8 cellular contexts compared by ENCODE assay signal in genomic region chr14:95156153-95156764, GRCh38. TPM values are rescaled to one million over a fixed set of nuclear protein-coding genes. Genes with fewer than 3 reads are reported as not detected.
DNase-seq lines count a peak whose midpoint lies in the region; ATAC-seq and TF ChIP-seq lines count a peak whose summit lies in the region.

No MANE protein-coding gene starts in this region.

- peaks cover 46% of the 10 kb centered on the region for H3K4me1 Mint-ChIP-seq in osteocyte (ENCODE audit: unreplicated experiment)

- peak overlapping the region; percentile 98 for H3K4me2 ChIP-seq in SK-N-SH

- no peak for TF ChIP-seq RAD21 in SK-N-SH (IDR thresholded peaks at IDR 0.05; ENCODE audit: low read length)

- CTCF ChIA-PET in A673 (lab: Charles Lee), result no interaction called here
- CTCF ChIA-PET in SK-N-SH (lab: Yijun Ruan, JAX), result interaction anchor here (1.4 kb wide), 1 partner anchor 276 kb away, joined by 10 read pairs; no protein-coding TSS in a partner anchor

- 0 out of 2 replicates have a peak overlapping the region, but pooled peaks have one; percentile 52 for H2AFZ ChIP-seq in SK-N-SH (ENCODE audit: low read depth)

- peaks cover 63% of the 10 kb centered on the region for H3K79me2 ChIP-seq in SK-N-SH (ENCODE audit: insufficient read depth)

- H3K36me3 Mint-ChIP-seq in osteocyte (ENCODE audit: unreplicated experiment), result no peaks in the 10 kb centered on the region

- intact Hi-C loops in A673 (cut with micrococcal nuclease; ENCODE audit: unreplicated experiment), result loop anchor here (10.0 kb wide), 1 partner anchor 109 kb away; no protein-coding TSS in a partner anchor

- ATAC-seq in GM19035 (IDR thresholded peaks at IDR 0.05; ENCODE audit: unreplicated experiment) (peak; percentile 0), HG02870 (IDR thresholded peaks at IDR 0.05; ENCODE audit: unreplicated experiment) (no peak), GM21423 (IDR thresholded peaks at IDR 0.05; ENCODE audit: unreplicated experiment) (no peak)

- H3K36me3 ChIP-seq in A673 (ENCODE audit: insufficient read depth, low read length, poor library complexity, severe bottlenecking) (no peaks in the 10 kb centered on the region), SK-N-SH (replicated peaks in 1 of 2; ENCODE audit: control insufficient read depth in 1 of 2, insufficient read depth in 2 of 2, low read length in 1 of 2) (peaks cover 2 to 5% of the 10 kb centered on the region in 2 experiments), esophagus (ENCODE audit: control insufficient read depth in 2 of 2, insufficient read depth in 2 of 2, low read length in 1 of 2) (peaks cover 0 to 2% of the 10 kb centered on the region in 2 donors)

- no peaks in the 10 kb centered on the region for H3K9me3 Mint-ChIP-seq in osteocyte (ENCODE audit: unreplicated experiment)

- H3K4me3 Mint-ChIP-seq in osteocyte (ENCODE audit: unreplicated experiment), result peak overlapping the region; percentile 85

- DNase-seq in A673 (ENCODE audit: low spot score), result no peak
- no peak for DNase-seq in SK-N-SH
- no peak for DNase-seq in osteocyte (ENCODE audit: extremely low spot score, unreplicated experiment)
- no peak for DNase-seq in GM10266 (ENCODE audit: extremely low spot score)

- POLR2A ChIA-PET in A673 (lab: Charles Lee; ENCODE audit: low non-redundant PET) (no interaction called here), SK-N-SH (lab: Yijun Ruan, JAX) (no interaction called here)

- H3K4me1 ChIP-seq in A673 (ENCODE audit: insufficient read depth, low read length, poor library complexity, severe bottlenecking) (peaks cover 32% of the 10 kb centered on the region), SK-N-SH (ENCODE audit: control insufficient read depth in 1 of 2, insufficient read depth in 2 of 2, low read depth in 1 of 2, low read length in 1 of 2) (peaks cover 7 to 14% of the 10 kb centered on the region in 2 experiments; a peak in 3 of 4 replicates), esophagus (ENCODE audit: control insufficient read depth in 2 of 2, insufficient read depth in 2 of 2, low read length in 1 of 2) (no peaks in the 10 kb centered on the region)

- WGBS in SK-N-SH (ENCODE audit: low lambda C conversion rate), result 12% methylated on average over 12 of the region's 15 CpGs
- WGBS in esophagus, 2 donors, result 3% methylated on average over 15 of the region's 15 CpGs

- peak overlapping the region; percentile 59 for H3K4me3 ChIP-seq in A673 (ENCODE audit: low read depth, low read length, poor library complexity, severe bottlenecking)
- peak overlapping the region; percentile 78 to 87 for H3K4me3 ChIP-seq in SK-N-SH (ENCODE audit: low read depth in 2 of 2, low read length in 1 of 2)
- peak overlapping the region; percentile 83 to 85 for H3K4me3 ChIP-seq in esophagus (ENCODE audit: low read depth in 1 of 2, low read length in 2 of 2)

- H3K27me3 ChIP-seq in A673 (replicated peaks; ENCODE audit: insufficient read depth, low read depth, low read length, poor library complexity) (no peaks in the 10 kb centered on the region), SK-N-SH (ENCODE audit: insufficient read depth) (no peaks in the 10 kb centered on the region), esophagus (ENCODE audit: control insufficient read depth in 1 of 2, insufficient read depth in 2 of 2, low read length in 2 of 2) (no peaks in the 10 kb centered on the region)

- TF ChIP-seq EP300 in SK-N-SH (IDR thresholded peaks at IDR 0.05; ENCODE audit: borderline replicate concordance in 1 of 2, low read depth in 1 of 2, low read length in 1 of 2), result no peak

- H3K27me3 Mint-ChIP-seq in osteocyte (ENCODE audit: unreplicated experiment), result no peaks in the 10 kb centered on the region

- no TSS peak for BruUV-seq in A673 (replicated peaks; lab: Mats Ljungman, UMichigan)

- no peak for TF ChIP-seq CTCF in A673 (conservative IDR thresholded peaks at IDR 0.05; ENCODE audit: low read depth, low read length)
- TF ChIP-seq CTCF in SK-N-SH (IDR thresholded peaks at IDR 0.05), result no peak
- no peak for TF ChIP-seq CTCF in osteocyte (IDR thresholded peaks at IDR 0.05)
- TF ChIP-seq CTCF in GM10266 (IDR thresholded peaks at IDR 0.05; ENCODE audit: control insufficient read depth, insufficient read depth, low read depth, missing control alignments), result no peak

- peak overlapping the region; percentile 88 for H3K9ac ChIP-seq in SK-N-SH

- H3K9me3 ChIP-seq in A673 (ENCODE audit: low read depth, low read length, poor library complexity, severe bottlenecking) (no peaks in the 10 kb centered on the region), SK-N-SH (no peaks in the 10 kb centered on the region), esophagus (ENCODE audit: control insufficient read depth in 2 of 2, insufficient read depth in 1 of 2, low read depth in 1 of 2, low read length in 1 of 2) (no peaks in the 10 kb centered on the region)

- H3K9me2 ChIP-seq in SK-N-SH, result no peaks in the 10 kb centered on the region

- H3K27ac ChIP-seq in A673 (ENCODE audit: low read depth, low read length, poor library complexity, severe bottlenecking) (peak overlapping the region; percentile 92), SK-N-SH (ENCODE audit: low read depth in 2 of 2, low read length in 1 of 2) (peak overlapping the region; percentile 44 to 74; a peak in 3 of 4 replicates), esophagus (ENCODE audit: low read depth in 2 of 2, low read length in 1 of 2) (peak overlapping the region; percentile 94 to 97)

- H3K27ac Mint-ChIP-seq in osteocyte (ENCODE audit: unreplicated experiment), result peak overlapping the region; percentile 79

- peaks cover 39% of the 10 kb centered on the region for H4K20me1 ChIP-seq in SK-N-SH (ENCODE audit: insufficient read depth)

- no peaks in the 10 kb centered on the region for H3F3A ChIP-seq in SK-N-SH (replicated peaks; ENCODE audit: insufficient read depth)

TF ChIP-seq in SK-N-SH, 30 proteins besides CTCF, POLR2A, EP300 and RAD21 (continues in another document):
- TF ChIP-seq USF1 (IDR thresholded peaks at IDR 0.05; ENCODE audit: borderline replicate concordance, low read depth) (no peak), GATA2 (CRISPR knock-in tag; IDR thresholded peaks at IDR 0.05) (no peak), POLR2AphosphoS5 (IDR thresholded peaks at IDR 0.05; ENCODE audit: low read depth, low read length) (no peak), JUND (IDR thresholded peaks at IDR 0.05) (no peak), REST (IDR thresholded peaks at IDR 0.05; ENCODE audit: low read depth, low read length) (no peak), RCOR1 (IDR thresholded peaks at IDR 0.05; ENCODE audit: low read length) (no peak), TAF1 (IDR thresholded peaks at IDR 0.05; ENCODE audit: borderline replicate concordance, low read depth, low read length) (no peak), FOXM1 (IDR thresholded peaks at IDR 0.05; ENCODE audit: low read depth) (no peak), RXRA (IDR thresholded peaks at IDR 0.05; ENCODE audit: borderline replicate concordance, low read depth) (no peak), YY1 (IDR thresholded peaks at IDR 0.05; ENCODE audit: low read depth) (no peak), MEF2A (IDR thresholded peaks at IDR 0.05; ENCODE audit: borderline replicate concordance, low read depth) (no peak), MXI1 (IDR thresholded peaks at IDR 0.05; ENCODE audit: low read depth, low read length) (no peak), CHD2 (IDR thresholded peaks at IDR 0.05; ENCODE audit: low read length, partially characterized antibody) (no peak), NFIC (IDR thresholded peaks at IDR 0.05; ENCODE audit: borderline replicate concordance) (no peak)

RNA-seq across cellular contexts. Expression of gene DICER1, which starts 1.1 kb away (rescaled TPM):
- 57.1 and 62.6 TPM in 2 replicates for total RNA-seq in A673 (2021)
- 4.7 and 6.4 TPM in 2 replicates for polyA plus RNA-seq in SK-N-SH (2012; rRNA removed)
- polyA plus RNA-seq in SK-N-SH (2012; cell fraction: cytosol; rRNA removed), result 4.2 and 4.7 TPM in 2 replicates
- 12.0 and 23.7 TPM in 2 replicates for polyA plus RNA-seq in SK-N-SH (2012; cell fraction: nucleus; rRNA removed)
- polyA plus RNA-seq in esophagus, result 10 to 100 TPM in 1 of 2 donors, 1 to 10 TPM in 1; 9.2 to 10.2 TPM
- total RNA-seq in osteocyte, result 51.7 and 55.9 TPM in 2 replicates
